Comparison of ENCODE assay signal across 11 cellular contexts in genomic region chr13:110521296-110521680, GRCh38. TPM values are rescaled to one million over a fixed set of nuclear protein-coding genes. Genes with fewer than 3 reads are reported as not detected.
A peak's percentile ranks its signal among the peaks of the same experiment; 100 is the strongest.
DNase-seq lines count a peak whose midpoint lies in the region; ATAC-seq, FAIRE-seq and TF ChIP-seq lines count a peak whose summit lies in the region.
"Had no signal": no experiment of that assay in that cellular context is flagged by ENCODE, and none has a peak within 500 bp of the region (broad histone marks: within the 10 kb centered on the region; RNA-seq: fewer than 3 reads in every experiment).

No MANE protein-coding gene starts in this region.

- intact Hi-C loops in HepG2 (cut with micrococcal nuclease; ENCODE audit: unreplicated experiment): no loop called here
- intact Hi-C loops in esophagus squamous epithelium (cut with DNase I): no loop called here
- intact Hi-C loops in aorta (cut with DNase I): loop anchor here (5.0 kb wide), 2 partner anchors 36 to 41 kb away; partner anchors contain the start of gene RAB20 (in 1 of the 2)

- H3K4me3 Mint-ChIP-seq in effector memory CD8-positive, alpha-beta T cell: no peak overlapping the region
- H3K4me3 Mint-ChIP-seq in neural progenitor cell: no peak overlapping the region

- no peaks in the 10 kb centered on the region for H3K36me3 Mint-ChIP-seq in effector memory CD8-positive, alpha-beta T cell (ENCODE audit: insufficient read depth)
- no peaks in the 10 kb centered on the region for H3K36me3 Mint-ChIP-seq in neural progenitor cell

- no peak overlapping the region for H2AK5ac ChIP-seq in neuronal stem cell (ENCODE audit: low read depth, low read length)

- H3K18ac ChIP-seq in neuronal stem cell (ENCODE audit: low read length): no peak overlapping the region

- no peak overlapping the region for H3K23ac ChIP-seq in neuronal stem cell (ENCODE audit: low read depth, low read length, poor library complexity)

- peak overlapping the region; percentile 78 for H3K27ac ChIP-seq in liver (ENCODE audit: low read depth in 1 of 2, low read length in 2 of 2)
- H3K27ac ChIP-seq in HepG2 (ENCODE audit: extremely low read length, insufficient read depth, low read length): no peak overlapping the region
- H3K27ac ChIP-seq in esophagus squamous epithelium: peak overlapping the region; percentile 14 to 72 (median 70)
- peak overlapping the region; percentile 1 for H3K27ac ChIP-seq in rectal smooth muscle tissue (ENCODE audit: low read depth, low read length)
- peak overlapping the region; percentile 32 to 97 for H3K27ac ChIP-seq in aorta (ENCODE audit: low read depth in 1 of 2, low read length in 2 of 2)
- H3K27ac ChIP-seq in neuronal stem cell (replicated peaks; ENCODE audit: low read length): no peak overlapping the region
- no peak overlapping the region for H3K27ac ChIP-seq in neural progenitor cell

- in situ Hi-C loops in HepG2 (cut with HindIII; ENCODE audit: extremely low pct_ligation_motif_present, low pct_unique_long_range_greater_than_20kb): no loop called here

- H3K4ac ChIP-seq in neuronal stem cell (ENCODE audit: low read length): no peak overlapping the region

- H3K4me1 ChIP-seq in liver (ENCODE audit: control insufficient read depth in 4 of 4, insufficient read depth in 4 of 4, low read length in 3 of 4) (peaks cover 25 to 61% (median 55%) of the 10 kb centered on the region in 4 donors), HepG2 (ENCODE audit: insufficient read depth, low read length) (peaks cover 7% of the 10 kb centered on the region; the same call in 1 of the 2 replicates), esophagus squamous epithelium (peaks cover 3 to 44% (median 5%) of the 10 kb centered on the region in 3 donors), rectal smooth muscle tissue (ENCODE audit: control insufficient read depth, insufficient read depth, low read length) (peaks cover 8% of the 10 kb centered on the region), aorta (ENCODE audit: control insufficient read depth in 1 of 2, insufficient read depth in 2 of 2, low read length in 2 of 2) (peaks cover 0 to 2% of the 10 kb centered on the region in 2 donors), neuronal stem cell (ENCODE audit: control insufficient read depth in 2 of 2, insufficient read depth in 1 of 2, low read depth in 1 of 2, low read length in 2 of 2) (peaks cover 3 to 5% of the 10 kb centered on the region in 2 donors), neural progenitor cell (no peaks in the 10 kb centered on the region)

- H3K4me2 ChIP-seq in HepG2 (ENCODE audit: low read depth, low read length) (no peak overlapping the region), neuronal stem cell (ENCODE audit: insufficient read depth, low read length, poor library complexity, severe bottlenecking) (no peak overlapping the region), neural progenitor cell (no peak overlapping the region)

- peaks cover 2% of the 10 kb centered on the region for H3K79me1 ChIP-seq in neuronal stem cell (ENCODE audit: low read depth, low read length)

- H3K79me2 ChIP-seq in HepG2 (ENCODE audit: insufficient read depth, low read length) (peaks cover 1% of the 10 kb centered on the region), neural progenitor cell (ENCODE audit: low read depth) (no peaks in the 10 kb centered on the region)

- no peak for TF ChIP-seq EP300 in HepG2 (IDR thresholded peaks at IDR 0.05; ENCODE audit: low read depth in 2 of 2, low read length in 2 of 2)
- no peak for TF ChIP-seq EP300 in HepG2 (CRISPR knock-in tag; IDR thresholded peaks at IDR 0.05; ENCODE audit: borderline replicate concordance)

- no peak overlapping the region for H2BK12ac ChIP-seq in neuronal stem cell (ENCODE audit: low read length)

- H3K36me3 ChIP-seq in liver (ENCODE audit: control insufficient read depth in 4 of 4, insufficient read depth in 3 of 4, low read depth in 1 of 4, low read length in 3 of 4): peaks cover 0 to 7% (median 0%) of the 10 kb centered on the region in 4 donors
- peaks cover 8 to 31% of the 10 kb centered on the region in 2 experiments for H3K36me3 ChIP-seq in HepG2 (replicated peaks in 1 of 2; ENCODE audit: control insufficient read depth in 1 of 2, insufficient read depth in 2 of 2, low read length in 2 of 2)
- no peaks in the 10 kb centered on the region for H3K36me3 ChIP-seq in esophagus squamous epithelium
- H3K36me3 ChIP-seq in rectal smooth muscle tissue (ENCODE audit: control insufficient read depth, insufficient read depth, low read length): no peaks in the 10 kb centered on the region
- H3K36me3 ChIP-seq in aorta (ENCODE audit: control insufficient read depth in 1 of 2, insufficient read depth in 2 of 2, low read length in 1 of 2): no peaks in the 10 kb centered on the region
- no peaks in the 10 kb centered on the region for H3K36me3 ChIP-seq in neuronal stem cell (replicated peaks in 1 of 2; ENCODE audit: control insufficient read depth in 2 of 2, insufficient read depth in 2 of 2, low read length in 2 of 2)
- no peaks in the 10 kb centered on the region for H3K36me3 ChIP-seq in neural progenitor cell

- no peak overlapping the region for H2BK5ac ChIP-seq in neuronal stem cell (ENCODE audit: low read length)

- no peak for ATAC-seq in HepG2
- ATAC-seq in aorta (ENCODE audit: low FRiP score): no peak
- ATAC-seq in effector memory CD8-positive, alpha-beta T cell (replicated peaks): no peak

- no peak for TF ChIP-seq POLR2A in HepG2 (IDR thresholded peaks at IDR 0.05; ENCODE audit: insufficient read depth in 1 of 2, low read depth in 2 of 2, low read length in 2 of 2)
- TF ChIP-seq POLR2A in esophagus squamous epithelium (IDR thresholded peaks at IDR 0.05): no peak

- H3K4me3 ChIP-seq in liver (ENCODE audit: low read depth in 1 of 3, low read length in 3 of 3) (no peak overlapping the region), HepG2 (replicated peaks in 1 of 3; ENCODE audit: insufficient read depth in 1 of 3, low read depth in 2 of 3, low read length in 3 of 3) (no peak overlapping the region), esophagus squamous epithelium (no peak overlapping the region), rectal smooth muscle tissue (ENCODE audit: low read length) (no peak overlapping the region), aorta (ENCODE audit: low read length in 2 of 2) (no peak overlapping the region), neuronal stem cell (ENCODE audit: low read length in 2 of 2) (no peak overlapping the region), neural progenitor cell (no peak overlapping the region)

- H3K9me3 Mint-ChIP-seq in effector memory CD8-positive, alpha-beta T cell: no peaks in the 10 kb centered on the region
- peaks cover 3% of the 10 kb centered on the region for H3K9me3 Mint-ChIP-seq in neural progenitor cell

- peaks cover 12 to 23% of the 10 kb centered on the region in 2 donors for H3K27me3 Mint-ChIP-seq in effector memory CD8-positive, alpha-beta T cell
- peaks cover 2% of the 10 kb centered on the region for H3K27me3 Mint-ChIP-seq in neural progenitor cell (ENCODE audit: insufficient read depth, low read depth)

- H3K27ac Mint-ChIP-seq in effector memory CD8-positive, alpha-beta T cell: no peak overlapping the region
- H3K27ac Mint-ChIP-seq in neural progenitor cell: no peak overlapping the region

- CTCF ChIA-PET in HepG2 (lab: Yijun Ruan, JAX; ENCODE audit: low intra/inter-chr PET ratio, low total read pairs): no interaction called here

- POLR2A ChIA-PET in HepG2 (lab: Yijun Ruan, JAX): no interaction called here

- BruUV-seq in HepG2 (replicated peaks; lab: Mats Ljungman, UMichigan): no TSS peak

- H3K14ac ChIP-seq in neuronal stem cell (ENCODE audit: low read length): no peak overlapping the region

- H4K91ac ChIP-seq in neuronal stem cell (ENCODE audit: low read depth, low read length, poor library complexity): no peak overlapping the region

- H4K8ac ChIP-seq in neuronal stem cell (ENCODE audit: low read depth, low read length): no peak overlapping the region

- H4K20me1 ChIP-seq in HepG2 (ENCODE audit: insufficient read depth, low read length) (peaks cover 4% of the 10 kb centered on the region), neural progenitor cell (ENCODE audit: low read depth) (no peaks in the 10 kb centered on the region)

- TF ChIP-seq CTCF in liver (IDR thresholded peaks at IDR 0.05; ENCODE audit: low read depth, low read length, missing input control) (no peak), HepG2 (CRISPR knock-in tag; IDR thresholded peaks at IDR 0.05) (no peak), esophagus squamous epithelium (IDR thresholded peaks at IDR 0.05) (no peak), neural progenitor cell (IDR thresholded peaks at IDR 0.05) (no peak)

- WGBS in liver: 51% methylated on average over 10 of the region's 10 CpGs
- 89% methylated on average over 10 of the region's 10 CpGs for WGBS in HepG2 (ENCODE audit: low lambda C conversion rate)
- 72 to 80% methylated on average over 9 to 10 of the region's 10 CpGs for WGBS in esophagus squamous epithelium, 2 donors
- 2 to 5% methylated on average over 10 of the region's 10 CpGs for WGBS in aorta, 2 donors
- no CpG with 5 or more reads among the region's 10 CpGs for WGBS in neuronal stem cell (ENCODE audit: extremely low coverage in 2 of 2, insufficient read length in 2 of 2, insufficient replicate concordance in 1 of 2), 2 donors

- H3K9ac ChIP-seq in liver (ENCODE audit: low read depth in 1 of 2, low read length in 2 of 2) (peak overlapping the region in 1 of 2 donors; percentile 32), HepG2 (ENCODE audit: insufficient read depth, low read depth, low read length) (no peak overlapping the region), rectal smooth muscle tissue (ENCODE audit: low read length) (no peak overlapping the region), neuronal stem cell (ENCODE audit: low read depth, low read length, poor library complexity) (no peak overlapping the region), neural progenitor cell (no peak overlapping the region)

- H2AFZ ChIP-seq in HepG2 (ENCODE audit: low read length): no peak overlapping the region
- no peak overlapping the region for H2AFZ ChIP-seq in neuronal stem cell (ENCODE audit: low read length)
- H2AFZ ChIP-seq in neural progenitor cell (replicated peaks): no peak overlapping the region

- H3F3A ChIP-seq in neural progenitor cell (ENCODE audit: low read depth): no peaks in the 10 kb centered on the region

- FAIRE-seq in HepG2 (lab: Jason Lieb, UNC): no peak

- TF ChIP-seq RAD21 in liver (IDR thresholded peaks at IDR 0.05) (no peak), HepG2 (CRISPR knock-in tag; IDR thresholded peaks at IDR 0.05) (no peak)

- H3K27me3 ChIP-seq in liver (ENCODE audit: control insufficient read depth in 4 of 4, insufficient read depth in 4 of 4, low read length in 3 of 4) (no peaks in the 10 kb centered on the region), HepG2 (ENCODE audit: control insufficient read depth in 1 of 2, insufficient read depth in 2 of 2, low read length in 2 of 2) (no peaks in the 10 kb centered on the region), esophagus squamous epithelium (no peaks in the 10 kb centered on the region), rectal smooth muscle tissue (ENCODE audit: control insufficient read depth, insufficient read depth, low read length) (no peaks in the 10 kb centered on the region), aorta (ENCODE audit: control insufficient read depth in 1 of 2, insufficient read depth in 2 of 2, low read length in 1 of 2) (no peaks in the 10 kb centered on the region), neuronal stem cell (ENCODE audit: control insufficient read depth in 3 of 3, insufficient read depth in 3 of 3, low read depth in 1 of 3, low read length in 3 of 3) (no peaks in the 10 kb centered on the region), neural progenitor cell (no peaks in the 10 kb centered on the region)

- no peak for DNase-seq in HepG2 (ENCODE audit: low spot score)
- DNase-seq in esophagus squamous epithelium (lab: John Stamatoyannopoulos, UW): no peak
- DNase-seq in aorta: no peak
- DNase-seq in effector memory CD8-positive, alpha-beta T cell: no peak
- DNase-seq in neuronal stem cell (ENCODE audit: low spot score): no peak
- no peak for DNase-seq in neural progenitor cell (ENCODE audit: low spot score)
- DNase-seq: activated T-cell treated with anti-CD3 and anti-CD28 coated beads, Interleukin-2, amount 50 U/mL, for 1 hour; effector memory CD4-positive, alpha-beta T cell; NCI-H2107 had no signal

- no peak overlapping the region for H2BK120ac ChIP-seq in neuronal stem cell (ENCODE audit: low read depth, low read length)

- H3K4me1 Mint-ChIP-seq in effector memory CD8-positive, alpha-beta T cell (ENCODE audit: low read depth in 2 of 2): peaks cover 20 to 25% of the 10 kb centered on the region in 2 donors
- H3K4me1 Mint-ChIP-seq in neural progenitor cell: peaks cover 3% of the 10 kb centered on the region

- H3K9me3 ChIP-seq in liver (ENCODE audit: control insufficient read depth in 4 of 4, low read length in 3 of 4) (no peaks in the 10 kb centered on the region), HepG2 (ENCODE audit: low read length) (no peaks in the 10 kb centered on the region), esophagus squamous epithelium (no peaks in the 10 kb centered on the region), aorta (ENCODE audit: control insufficient read depth, low read length) (no peaks in the 10 kb centered on the region), neuronal stem cell (replicated peaks in 1 of 2; ENCODE audit: control insufficient read depth in 2 of 2, insufficient read depth in 1 of 2, low read depth in 1 of 2, low read length in 2 of 2) (no peaks in the 10 kb centered on the region), neural progenitor cell (ENCODE audit: low read depth) (no peaks in the 10 kb centered on the region)

- no peak overlapping the region for H2BK15ac ChIP-seq in neuronal stem cell (ENCODE audit: low read length)

RNA-seq across cellular contexts. Expression of gene RAB20, which starts 40.2 kb away (rescaled TPM):
- 10 to 100 TPM in 1 of 2 donors, 1 to 10 TPM in 1; 9.8 to 31.0 TPM for total RNA-seq in liver
- 10 to 100 TPM; 19.3 to 36.9 TPM for polyA plus RNA-seq in liver
- 15.2 and 15.6 TPM in 2 replicates for total RNA-seq in HepG2 (2016; rRNA removed; fragmentation: Illumina TruSeq; extraction: Trizol)
- total RNA-seq in HepG2 (2016; cell fraction: cytosol; rRNA removed; fragmentation: Illumina TruSeq; extraction: Trizol; ENCODE audit: low read depth): 5.8 and 6.2 TPM in 2 replicates
- 13.5 and 15.3 TPM in 2 replicates for total RNA-seq in HepG2 (2016; cell fraction: insoluble cytoplasmic fraction; rRNA removed; fragmentation: Illumina TruSeq; extraction: Trizol)
- total RNA-seq in HepG2 (2016; cell fraction: membrane; rRNA removed; fragmentation: Illumina TruSeq; extraction: Trizol): 12.0 and 13.1 TPM in 2 replicates
- 6.5 and 7.9 TPM in 2 replicates for total RNA-seq in HepG2 (2016; cell fraction: nucleus; rRNA removed; fragmentation: Illumina TruSeq; extraction: Trizol)
- 27.3 and 30.5 TPM in 2 replicates for polyA plus RNA-seq in HepG2 (2011; rRNA removed)
- 28.4 and 39.0 TPM in 2 replicates for polyA plus RNA-seq in HepG2 (2011; cell fraction: cytosol; rRNA removed)
- polyA plus RNA-seq in HepG2 (2011; cell fraction: nucleus; rRNA removed): 12.0 and 13.8 TPM in 2 replicates
- polyA plus RNA-seq in HepG2 (2012): 14.6 and 20.9 TPM in 2 replicates
- polyA plus RNA-seq in HepG2 (2016; cell fraction: cytosol; fragmentation: Illumina TruSeq; extraction: Trizol; ENCODE audit: low read depth): 4.5 and 5.9 TPM in 2 replicates
- polyA plus RNA-seq in HepG2 (2016; cell fraction: insoluble cytoplasmic fraction; fragmentation: Illumina TruSeq; extraction: Trizol; ENCODE audit: low read depth): 13.3 and 15.2 TPM in 2 replicates
- polyA plus RNA-seq in HepG2 (2016; cell fraction: membrane; fragmentation: Illumina TruSeq; extraction: Trizol; ENCODE audit: low read depth): 7.5 and 8.5 TPM in 2 replicates
- polyA plus RNA-seq in HepG2 (2016; cell fraction: nucleus; fragmentation: Illumina TruSeq; extraction: Trizol; ENCODE audit: insufficient read depth, low read depth): 9.6 and 9.8 TPM in 2 replicates
- 7.5 and 23.0 TPM in 2 replicates for polyA minus RNA-seq in HepG2 (2011; rRNA and poly(A)+ RNA removed; ENCODE audit: low replicate concordance)
- 12.6 and 15.1 TPM in 2 replicates for polyA minus RNA-seq in HepG2 (2011; cell fraction: cytosol; rRNA and poly(A)+ RNA removed)
- 8.2 TPM in 2 replicates for polyA minus RNA-seq in HepG2 (2011; cell fraction: nucleus; rRNA and poly(A)+ RNA removed)
- total RNA-seq in esophagus squamous epithelium: 1 to 10 TPM; 1.3 to 7.2 (median 4.3) TPM
- total RNA-seq in aorta: 10 to 100 TPM; 18.8 to 22.4 TPM
- polyA plus RNA-seq in aorta: 10 to 100 TPM; 12.9 to 16.2 TPM
- 0.56 TPM for polyA plus RNA-seq in neuronal stem cell (2013, experiment 1 of 2)
- 0.76 TPM for polyA plus RNA-seq in neuronal stem cell (2013, experiment 2 of 2)
- 0.58 and 2.4 TPM in 2 replicates for total RNA-seq in neural progenitor cell (ENCODE audit: low replicate concordance)

Comparison
In these comparisons a context has a peak if more than half of its experiments do, and no peak if none do; other contexts are left out.
1. H3K27ac ChIP-seq: peak in liver (2 of 2), esophagus squamous epithelium (4 of 4), rectal smooth muscle tissue (single experiment) and aorta (2 of 2); none in HepG2 (single experiment), neuronal stem cell (single experiment) and neural progenitor cell (single experiment).
2. intact Hi-C loops: an anchor here in aorta (5.0 kb wide); none called in HepG2 and esophagus squamous epithelium.